12 cellular contexts compared by ENCODE assay signal in the genomic region with DNA sequence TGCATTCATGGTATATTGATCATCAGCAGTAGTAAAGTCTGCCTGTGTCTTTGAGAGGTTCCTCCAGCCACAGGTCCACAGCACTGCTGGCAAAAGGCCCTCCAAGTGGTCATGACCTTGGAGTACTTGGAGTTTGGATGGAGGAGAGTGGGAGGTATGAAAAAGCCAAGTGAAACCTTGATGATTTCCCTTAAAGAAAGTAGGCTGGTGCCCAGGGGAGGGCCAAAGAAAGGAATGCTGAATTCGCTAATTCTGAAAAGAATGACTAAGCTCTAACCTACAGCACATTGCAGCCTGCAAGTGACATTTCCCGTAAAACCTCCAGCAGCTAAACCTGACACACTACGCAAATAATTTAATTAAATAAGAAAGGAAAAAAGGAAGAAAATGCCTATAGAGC.
DNase-seq lines count a peak whose midpoint lies in the region; ATAC-seq and TF ChIP-seq lines count a peak whose summit lies in the region.
"Had no signal": no experiment of that assay in that cellular context is flagged by ENCODE, and none has a peak within 500 bp of the region (broad histone marks: within the 10 kb centered on the region; RNA-seq: fewer than 3 reads in every experiment).

No MANE protein-coding gene starts in this region.

- WGBS in upper lobe of left lung, 2 donors, result 43 to 70% methylated on average over 3 of the region's 3 CpGs

- H3K27ac Mint-ChIP-seq in MCF 10A (ENCODE audit: low read depth, unreplicated experiment), result no peak overlapping the region
- H3K27ac Mint-ChIP-seq in stimulated activated effector memory CD8-positive, alpha-beta T cell treated with anti-CD3 and anti-CD28 coated beads, Interleukin-12 subunit alpha, Interleukin-12 subunit beta, amount 100 ng/mL, for 72 hours, result peak overlapping the region; percentile 92

- no peaks in the 10 kb centered on the region for H3K9me3 Mint-ChIP-seq in MCF 10A (ENCODE audit: unreplicated experiment)
- peaks cover 8% of the 10 kb centered on the region for H3K9me3 Mint-ChIP-seq in stimulated activated effector memory CD8-positive, alpha-beta T cell treated with anti-CD3 and anti-CD28 coated beads, Interleukin-12 subunit alpha, Interleukin-12 subunit beta, amount 100 ng/mL, for 72 hours

- POLR2A ChIA-PET in MCF 10A (lab: Yijun Ruan, JAX), result interaction anchor here (0.7 to 1.7 kb wide), 4 partner anchors 9 to 322 kb away, joined by 3 to 4 read pairs (median 4); no protein-coding TSS in a partner anchor

- TF ChIP-seq POLR2A in breast epithelium (IDR thresholded peaks at IDR 0.05) (no peak), upper lobe of left lung (IDR thresholded peaks at IDR 0.05) (no peak)

- BruUV-seq in MCF 10A (replicated peaks; lab: Mats Ljungman, UMichigan), result no TSS peak

- no peaks in the 10 kb centered on the region for H3K27me3 Mint-ChIP-seq in MCF 10A (ENCODE audit: insufficient read depth, unreplicated experiment)

- H3K4me3 ChIP-seq in breast epithelium (no peak overlapping the region), epithelial cell of esophagus (ENCODE audit: low read length) (no peak overlapping the region), upper lobe of left lung (no peak overlapping the region)
- H3K4me3 ChIP-seq: spleen had no signal

- no peaks in the 10 kb centered on the region for H3K36me3 ChIP-seq in breast epithelium
- no peaks in the 10 kb centered on the region for H3K36me3 ChIP-seq in upper lobe of left lung
- H3K36me3 ChIP-seq: BE2C, spleen had no signal

- H3K9me3 ChIP-seq in breast epithelium (peaks cover 0 to 6% of the 10 kb centered on the region in 2 donors), upper lobe of left lung (peaks cover 0 to 8% (median 3%) of the 10 kb centered on the region in 4 donors)
- H3K9me3 ChIP-seq: BE2C had no signal

- intact Hi-C loops in MCF 10A (cut with micrococcal nuclease), result no loop called here
- intact Hi-C loops in breast epithelium (cut with DNase I; ENCODE audit: low total_unique reads), result loop anchor here (10.0 kb wide), 1 partner anchor 331 kb away; no protein-coding TSS in a partner anchor

- H3K36me3 Mint-ChIP-seq in MCF 10A (ENCODE audit: insufficient read depth, unreplicated experiment), result no peaks in the 10 kb centered on the region
- H3K36me3 Mint-ChIP-seq in stimulated activated effector memory CD8-positive, alpha-beta T cell treated with anti-CD3 and anti-CD28 coated beads, Interleukin-12 subunit alpha, Interleukin-12 subunit beta, amount 100 ng/mL, for 72 hours, result no peaks in the 10 kb centered on the region

- peak; percentile 71 for ATAC-seq in stimulated activated effector memory CD8-positive, alpha-beta T cell treated with anti-CD3 and anti-CD28 coated beads, Interleukin-12 subunit alpha, Interleukin-12 subunit beta, amount 100 ng/mL, for 72 hours
- ATAC-seq in upper lobe of left lung (ENCODE audit: low FRiP score in 2 of 2) (no peak), GM21619 (IDR thresholded peaks at IDR 0.05; ENCODE audit: unreplicated experiment) (no peak)

- H3K4me1 ChIP-seq in breast epithelium (peaks cover 0 to 8% of the 10 kb centered on the region in 2 donors), upper lobe of left lung (peaks cover 0 to 5% (median 0%) of the 10 kb centered on the region in 4 donors)
- H3K4me1 ChIP-seq: BE2C had no signal

- DNase-seq in MCF 10A (ENCODE audit: unreplicated experiment) (peak; percentile 26), breast epithelium (ENCODE audit: low spot score in 2 of 2) (no peak), epithelial cell of esophagus (ENCODE audit: low read depth) (peak; percentile 10), NCI-H1436 (lab: John Stamatoyannopoulos, UW) (no peak), upper lobe of left lung (no peak)
- DNase-seq in stimulated activated effector memory CD8-positive, alpha-beta T cell treated with anti-CD3 and anti-CD28 coated beads, Interleukin-12 subunit alpha, Interleukin-12 subunit beta, amount 100 ng/mL, for 72 hours (ENCODE audit: low spot score in 2 of 2), result peak in 1 of 2 donors; percentile 59
- DNase-seq: BE2C; NCI-H748 treated with DMSO at 0.1 percent for 48 hours; spleen; stimulated activated CD8-positive, alpha-beta memory T cell treated with anti-CD3 and anti-CD28 coated beads, Interleukin-4, amount 100 ng/mL, for 48 hours had no signal

- no peak overlapping the region for H3K4me3 Mint-ChIP-seq in MCF 10A (ENCODE audit: unreplicated experiment)
- H3K4me3 Mint-ChIP-seq in stimulated activated effector memory CD8-positive, alpha-beta T cell treated with anti-CD3 and anti-CD28 coated beads, Interleukin-12 subunit alpha, Interleukin-12 subunit beta, amount 100 ng/mL, for 72 hours, result peak overlapping the region; percentile 67

- peaks cover 19% of the 10 kb centered on the region for H3K4me1 Mint-ChIP-seq in MCF 10A (ENCODE audit: insufficient read depth, unreplicated experiment)
- peaks cover 75% of the 10 kb centered on the region for H3K4me1 Mint-ChIP-seq in stimulated activated effector memory CD8-positive, alpha-beta T cell treated with anti-CD3 and anti-CD28 coated beads, Interleukin-12 subunit alpha, Interleukin-12 subunit beta, amount 100 ng/mL, for 72 hours

- CTCF ChIA-PET in MCF 10A (lab: Yijun Ruan, JAX), result interaction anchor here (0.6 to 3.8 kb wide), 4 partner anchors 9 to 338 kb away, joined by 4 to 25 read pairs (median 8); no protein-coding TSS in a partner anchor

- TF ChIP-seq CTCF in MCF 10A (IDR thresholded peaks at IDR 0.05; ENCODE audit: unreplicated experiment) (no peak), breast epithelium (IDR thresholded peaks at IDR 0.05) (no peak), VCaP (conservative IDR thresholded peaks at IDR 0.05) (no peak), epithelial cell of esophagus (IDR thresholded peaks at IDR 0.05; ENCODE audit: insufficient read depth, low read depth, low read length, missing control alignments) (no peak), upper lobe of left lung (IDR thresholded peaks at IDR 0.05) (no peak)

- H3K27ac ChIP-seq in breast epithelium (peak overlapping the region in 1 of 2 donors; percentile 0), VCaP (peak overlapping the region; percentile 93), upper lobe of left lung (no peak overlapping the region)

- no peak for TF ChIP-seq EP300 in upper lobe of left lung (IDR thresholded peaks at IDR 0.05)

- H3K27me3 ChIP-seq in breast epithelium, result no peaks in the 10 kb centered on the region
- no peaks in the 10 kb centered on the region for H3K27me3 ChIP-seq in upper lobe of left lung
- H3K27me3 ChIP-seq: BE2C, spleen had no signal

Comparison
In these comparisons a context has a peak if more than half of its experiments do, and no peak if none do; other contexts are left out.
1. DNase-seq: peak in MCF 10A (single experiment) and epithelial cell of esophagus (single experiment); none in breast epithelium (0 of 2), NCI-H1436 (single experiment) and upper lobe of left lung (0 of 2).